23 cellular contexts compared by ENCODE assay signal in genomic region chr11:96990934-96991333, GRCh38.
DNase-seq lines count a peak whose midpoint lies in the region; ATAC-seq, FAIRE-seq and TF ChIP-seq lines count a peak whose summit lies in the region.
"Had no signal": no experiment of that assay in that cellular context is flagged by ENCODE, and none has a peak within 500 bp of the region (broad histone marks: within the 10 kb centered on the region; RNA-seq: fewer than 3 reads in every experiment).

No MANE protein-coding gene starts in this region.

- no peaks in the 10 kb centered on the region for H3K9me3 ChIP-seq in K562 (replicated peaks; ENCODE audit: control insufficient read depth, insufficient read depth, low read depth, low read length)
- H3K9me3 ChIP-seq in smooth muscle cell (replicated peaks; ENCODE audit: low read depth) = no peaks in the 10 kb centered on the region
- H3K9me3 ChIP-seq in PC-9 (ENCODE audit: insufficient read depth, low read depth) = no peaks in the 10 kb centered on the region
- H3K9me3 ChIP-seq in vagina = no peaks in the 10 kb centered on the region
- H3K9me3 ChIP-seq: BE2C, HAP-1 had no signal

- no peak for FAIRE-seq in K562 (lab: Jason Lieb, UNC)
- FAIRE-seq: A204.1, G401.6, GM12891, GM19239 had no signal

- DNase-seq in OCI-M1 (lab: John Stamatoyannopoulos, UW) (peak; percentile 65), K562 (ENCODE audit: extremely low read depth in 1 of 4, low spot score in 3 of 4) (peak in 1 of 4 experiments; percentile 9), left colon (no peak), smooth muscle cell (lab: John Stamatoyannopoulos, UW; ENCODE audit: unreplicated experiment) (no peak), PC-9 (no peak), vagina (ENCODE audit: extremely low spot score in 2 of 2) (no peak)
- DNase-seq in activated naive CD8-positive, alpha-beta T cell treated with anti-CD3 and anti-CD28 coated beads, Interleukin-2, amount 50 U/mL, for 24 hours = no peak
- DNase-seq: ACHN; BE2C; C1 segment of cervical spinal cord; CD4-positive, CD25-positive, alpha-beta regulatory T cell; CD8-positive, alpha-beta memory T cell; COR-L47; DMS 273 treated with DMSO at 0.1 percent for 48 hours; DMS53; DND-41; EL; GM23248 had no signal

- no peak overlapping the region for H3K4me3 Mint-ChIP-seq in activated naive CD8-positive, alpha-beta T cell treated with anti-CD3 and anti-CD28 coated beads, Interleukin-2, amount 50 U/mL, for 24 hours
- H3K4me3 Mint-ChIP-seq: CD4-positive, CD25-positive, alpha-beta regulatory T cell; CD8-positive, alpha-beta memory T cell had no signal

- H3K27ac ChIP-seq in K562 (ENCODE audit: extremely low read depth, low read depth, low read length) = no peak overlapping the region
- H3K27ac ChIP-seq in smooth muscle cell (ENCODE audit: low read depth) = no peak overlapping the region
- H3K27ac ChIP-seq in PC-9 = no peak overlapping the region
- no peak overlapping the region for H3K27ac ChIP-seq in vagina
- H3K27ac ChIP-seq: GM23248 had no signal

- H3K36me3 ChIP-seq in K562 (ENCODE audit: control insufficient read depth, insufficient read depth, low read length) (no peaks in the 10 kb centered on the region), smooth muscle cell (ENCODE audit: low read depth) (no peaks in the 10 kb centered on the region), PC-9 (ENCODE audit: low read depth) (no peaks in the 10 kb centered on the region), vagina (no peaks in the 10 kb centered on the region)
- H3K36me3 ChIP-seq: BE2C, HAP-1 had no signal

- no peak for ATAC-seq in K562
- ATAC-seq in left colon = peak; percentile 99
- ATAC-seq in activated naive CD8-positive, alpha-beta T cell treated with anti-CD3 and anti-CD28 coated beads, Interleukin-2, amount 50 U/mL, for 24 hours = no peak

- H3K9me2 ChIP-seq in PC-9 (ENCODE audit: insufficient read depth) = no peaks in the 10 kb centered on the region

- no peaks in the 10 kb centered on the region for H3K79me2 ChIP-seq in K562 (ENCODE audit: control insufficient read depth, insufficient read depth, low read length)
- no peaks in the 10 kb centered on the region for H3K79me2 ChIP-seq in smooth muscle cell (ENCODE audit: low read depth)
- H3K79me2 ChIP-seq in PC-9 (ENCODE audit: low read depth) = no peaks in the 10 kb centered on the region

- no peak overlapping the region for H3K4me2 ChIP-seq in K562 (ENCODE audit: insufficient read depth, low read length)
- peak overlapping the region; percentile 5 for H3K4me2 ChIP-seq in smooth muscle cell
- H3K4me2 ChIP-seq in PC-9 = no peak overlapping the region

- intact Hi-C loops in K562 (cut with micrococcal nuclease) = no loop called here
- intact Hi-C loops in left colon (cut with DNase I, micrococcal nuclease) = no loop called here
- intact Hi-C loops in PC-9 (cut with micrococcal nuclease; ENCODE audit: unreplicated experiment) = no loop called here
- intact Hi-C loops in vagina (cut with DNase I) = no loop called here

- no peak for TF ChIP-seq EP300 in K562 (IDR thresholded peaks at IDR 0.05; ENCODE audit: low read length)

- POLR2A ChIA-PET in K562 (lab: Yijun Ruan, JAX) = no interaction called here
- POLR2A ChIA-PET in PC-9 (lab: Charles Lee; ENCODE audit: unreplicated experiment) = no interaction called here

- H3K27me3 ChIP-seq in K562 (ENCODE audit: control insufficient read depth in 2 of 2, insufficient read depth in 2 of 2, low read length in 2 of 2) = no peaks in the 10 kb centered on the region
- H3K27me3 ChIP-seq in smooth muscle cell (ENCODE audit: low read depth) = no peaks in the 10 kb centered on the region
- H3K27me3 ChIP-seq in PC-9 (ENCODE audit: insufficient read depth, low read depth) = no peaks in the 10 kb centered on the region
- H3K27me3 ChIP-seq in vagina = no peaks in the 10 kb centered on the region
- H3K27me3 ChIP-seq: BE2C had no signal

- CTCF ChIA-PET in K562 (lab: Yijun Ruan, JAX; ENCODE audit: low intra/inter-chr PET ratio) (no interaction called here), PC-9 (lab: Charles Lee) (no interaction called here)

- H3K4me3 ChIP-seq in K562 = no peak overlapping the region
- no peak overlapping the region for H3K4me3 ChIP-seq in smooth muscle cell
- no peak overlapping the region for H3K4me3 ChIP-seq in PC-9
- no peak overlapping the region for H3K4me3 ChIP-seq in vagina
- H3K4me3 ChIP-seq: GM23248, HAP-1 had no signal

- BruUV-seq in K562 (replicated peaks; lab: Mats Ljungman, UMichigan) = no TSS peak
- no TSS peak for BruUV-seq in PC-9 (replicated peaks; lab: Mats Ljungman, UMichigan)

- H4K20me1 ChIP-seq in K562 (replicated peaks; ENCODE audit: control insufficient read depth, insufficient read depth, low read length) = no peaks in the 10 kb centered on the region
- H4K20me1 ChIP-seq in smooth muscle cell (ENCODE audit: low read depth) = no peaks in the 10 kb centered on the region
- no peaks in the 10 kb centered on the region for H4K20me1 ChIP-seq in PC-9 (ENCODE audit: insufficient read depth)

- H2AFZ ChIP-seq in K562 (ENCODE audit: low read depth, low read length) = no peak overlapping the region
- H2AFZ ChIP-seq in smooth muscle cell (ENCODE audit: low read depth) = peak overlapping the region; percentile 36
- H2AFZ ChIP-seq in PC-9 = no peak overlapping the region
- H2AFZ ChIP-seq: GM23248 had no signal

- H3K36me3 Mint-ChIP-seq in activated naive CD8-positive, alpha-beta T cell treated with anti-CD3 and anti-CD28 coated beads, Interleukin-2, amount 50 U/mL, for 24 hours (ENCODE audit: low read depth) = no peaks in the 10 kb centered on the region
- H3K36me3 Mint-ChIP-seq: CD4-positive, CD25-positive, alpha-beta regulatory T cell; CD8-positive, alpha-beta memory T cell had no signal

- no peak overlapping the region for H3K27ac Mint-ChIP-seq in activated naive CD8-positive, alpha-beta T cell treated with anti-CD3 and anti-CD28 coated beads, Interleukin-2, amount 50 U/mL, for 24 hours
- H3K27ac Mint-ChIP-seq: CD4-positive, CD25-positive, alpha-beta regulatory T cell; CD8-positive, alpha-beta memory T cell had no signal

- no peaks in the 10 kb centered on the region for H3K27me3 Mint-ChIP-seq in activated naive CD8-positive, alpha-beta T cell treated with anti-CD3 and anti-CD28 coated beads, Interleukin-2, amount 50 U/mL, for 24 hours
- H3K27me3 Mint-ChIP-seq: CD4-positive, CD25-positive, alpha-beta regulatory T cell; CD8-positive, alpha-beta memory T cell had no signal

- TF ChIP-seq POLR2A in K562 (conservative IDR thresholded peaks at IDR 0.05) (no peak), vagina (IDR thresholded peaks at IDR 0.05) (no peak)

- TF ChIP-seq CTCF in K562 (IDR thresholded peaks at IDR 0.05 in 2 of 3, conservative IDR thresholded peaks at IDR 0.05 in 1 of 3; ENCODE audit: insufficient read depth in 2 of 3, low read depth in 1 of 3, low read length in 3 of 3) = no peak
- no peak for TF ChIP-seq CTCF in smooth muscle cell (IDR thresholded peaks at IDR 0.05; ENCODE audit: borderline replicate concordance, insufficient read depth, poor library complexity, severe bottlenecking)
- TF ChIP-seq CTCF in PC-9 (conservative IDR thresholded peaks at IDR 0.05) = no peak
- TF ChIP-seq CTCF in vagina (IDR thresholded peaks at IDR 0.05) = no peak

- H3K4me1 ChIP-seq in K562 (replicated peaks in 1 of 2; ENCODE audit: control insufficient read depth in 2 of 2, insufficient read depth in 2 of 2, low read length in 2 of 2) = no peaks in the 10 kb centered on the region
- no peaks in the 10 kb centered on the region for H3K4me1 ChIP-seq in smooth muscle cell (ENCODE audit: low read depth)
- no peaks in the 10 kb centered on the region for H3K4me1 ChIP-seq in PC-9 (replicated peaks; ENCODE audit: insufficient read depth)
- no peaks in the 10 kb centered on the region for H3K4me1 ChIP-seq in vagina
- H3K4me1 ChIP-seq: BE2C, HAP-1 had no signal

- TF ChIP-seq RAD21 in K562 (CRISPR knock-in tag; conservative IDR thresholded peaks at IDR 0.05 in 1 of 2, IDR thresholded peaks at IDR 0.05 in 1 of 2) = no peak

- no peaks in the 10 kb centered on the region for H3K4me1 Mint-ChIP-seq in activated naive CD8-positive, alpha-beta T cell treated with anti-CD3 and anti-CD28 coated beads, Interleukin-2, amount 50 U/mL, for 24 hours
- H3K4me1 Mint-ChIP-seq: CD4-positive, CD25-positive, alpha-beta regulatory T cell; CD8-positive, alpha-beta memory T cell had no signal

- H3K9ac ChIP-seq in K562 (ENCODE audit: insufficient read depth in 1 of 2, low read depth in 2 of 2, low read length in 2 of 2) = no peak overlapping the region
- no peak overlapping the region for H3K9ac ChIP-seq in smooth muscle cell (ENCODE audit: low read depth)
- H3K9ac ChIP-seq: GM23248 had no signal

- no peaks in the 10 kb centered on the region for H3K9me1 ChIP-seq in K562 (ENCODE audit: control insufficient read depth, insufficient read depth, low read length)

- H3K9me3 Mint-ChIP-seq in activated naive CD8-positive, alpha-beta T cell treated with anti-CD3 and anti-CD28 coated beads, Interleukin-2, amount 50 U/mL, for 24 hours = peaks cover 6% of the 10 kb centered on the region

- H3F3A ChIP-seq in smooth muscle cell (ENCODE audit: low read depth) (no peaks in the 10 kb centered on the region), PC-9 (ENCODE audit: insufficient read depth, low read depth) (no peaks in the 10 kb centered on the region)

- in situ Hi-C loops in K562 (cut with MboI) = no loop called here

- 0% methylated on average over 1 of the region's 1 CpG for WGBS in K562 (ENCODE audit: insufficient coverage, low coverage, missing lambda C conversion rate)
- 0% methylated on average over 1 of the region's 1 CpG for WGBS in smooth muscle cell (ENCODE audit: low lambda C conversion rate)

TF ChIP-seq in K562, 482 proteins besides CTCF, POLR2A, EP300 and RAD21:
- 0 out of 2 replicates have a peak, but pooled peaks have one; percentile 19 for TF ChIP-seq TCF3 (CRISPR knock-in tag; IDR thresholded peaks at IDR 0.05)
- no peak for TF ChIP-seq TFAM (CRISPR knock-in tag; conservative IDR thresholded peaks at IDR 0.05)
- TF ChIP-seq BRF2 (IDR thresholded peaks at IDR 0.05; ENCODE audit: borderline replicate concordance, insufficient read depth, insufficient read length) = no peak
